ENCODE assay signal across 8 cellular contexts in genomic region chr15:78103406-78104118, GRCh38. TPM values are rescaled to one million over a fixed set of nuclear protein-coding genes. Genes with fewer than 3 reads are reported as not detected.
DNase-seq lines count a peak whose midpoint lies in the region; ATAC-seq, FAIRE-seq and TF ChIP-seq lines count a peak whose summit lies in the region.

No MANE protein-coding gene starts in this region.

- H3K4me3 ChIP-seq in H1 (ENCODE audit: extremely low read depth in 1 of 4, insufficient read depth in 2 of 4, low read depth in 3 of 4, low read length in 4 of 4), result no peak overlapping the region

- H3K14ac ChIP-seq in H1 (ENCODE audit: insufficient read length), result no peak overlapping the region

- H3K23me2 ChIP-seq in H1 (ENCODE audit: low read depth, low read length), result no peaks in the 10 kb centered on the region

- ATAC-seq in GM18873 (IDR thresholded peaks at IDR 0.05; ENCODE audit: low FRiP score, unreplicated experiment) (peak; percentile 68), HG03066 (IDR thresholded peaks at IDR 0.05; ENCODE audit: low read depth, unreplicated experiment) (peak; percentile 82)
- ATAC-seq in activated CD4-positive, CD25-positive, alpha-beta regulatory T cell treated with anti-CD3 and anti-CD28 coated beads, Interleukin-2, amount 50 U/mL, for 24 hours, result peak; percentile 76 to 88

- H3K56ac ChIP-seq in H1 (replicated peaks; ENCODE audit: insufficient read length, low read depth, low read length), result peak overlapping the region; percentile 14

- peaks cover 0 to 6% (median 1%) of the 10 kb centered on the region in 4 experiments; a peak in 3 of 8 replicates for H3K36me3 ChIP-seq in H1 (ENCODE audit: control insufficient read depth in 2 of 4, insufficient read depth in 4 of 4, low read length in 3 of 4)

- H4K8ac ChIP-seq in H1 (ENCODE audit: extremely low read depth, insufficient read depth, low read length), result no peak overlapping the region

- no peak overlapping the region for H3K4me2 ChIP-seq in H1 (ENCODE audit: insufficient read depth in 1 of 2, low read depth in 2 of 2, low read length in 2 of 2)

- no peak for TF ChIP-seq CTCF in H1 (IDR thresholded peaks at IDR 0.05; ENCODE audit: control extremely low read depth in 1 of 3, insufficient read depth in 1 of 3, low read depth in 1 of 3, low read length in 3 of 3)
- no peak for TF ChIP-seq CTCF in osteocyte (IDR thresholded peaks at IDR 0.05)

- H3K27ac Mint-ChIP-seq in osteocyte (ENCODE audit: unreplicated experiment), result no peak overlapping the region

- POLR2A ChIA-PET in H1 (lab: Charles Lee; ENCODE audit: partially characterized antibody), result no interaction called here

- no peak overlapping the region for H3K18ac ChIP-seq in H1 (ENCODE audit: extremely low read depth, low read length)

- CTCF ChIA-PET in H1 (lab: Charles Lee; ENCODE audit: partially characterized antibody), result interaction anchor here (0.8 to 16.8 kb wide), 7 partner anchors 8 to 145 kb away, joined by 3 to 226 read pairs (median 3); no protein-coding TSS in a partner anchor

- no peak overlapping the region for H3K4ac ChIP-seq in H1 (replicated peaks; ENCODE audit: insufficient read length, low read depth, low read length)

- no peak overlapping the region for H2BK20ac ChIP-seq in H1 (ENCODE audit: low read length)

- no peak overlapping the region for H2BK12ac ChIP-seq in H1 (ENCODE audit: low read depth, low read length)

- no peak overlapping the region for H3K23ac ChIP-seq in H1 (ENCODE audit: insufficient read length)

- no peaks in the 10 kb centered on the region for H3K79me1 ChIP-seq in H1 (ENCODE audit: low read depth, low read length)

- no peaks in the 10 kb centered on the region for H3K9me3 Mint-ChIP-seq in osteocyte (ENCODE audit: unreplicated experiment)

- no peaks in the 10 kb centered on the region for H3K9me3 ChIP-seq in H1 (ENCODE audit: insufficient read depth in 2 of 2, low read depth in 1 of 2, low read length in 1 of 2)

- peaks cover 16% of the 10 kb centered on the region for H3K4me1 Mint-ChIP-seq in osteocyte (ENCODE audit: unreplicated experiment)

- no peak overlapping the region for H2AK5ac ChIP-seq in H1 (ENCODE audit: low read depth, low read length)

- H3K27ac ChIP-seq in H1 (ENCODE audit: low read depth, low read length), result no peak overlapping the region

- H2BK120ac ChIP-seq in H1 (replicated peaks; ENCODE audit: low read depth, low read length), result no peak overlapping the region

- H3K4me3 Mint-ChIP-seq in osteocyte (ENCODE audit: unreplicated experiment), result no peak overlapping the region

- H2AFZ ChIP-seq in H1 (ENCODE audit: low read length), result no peak overlapping the region

- TF ChIP-seq POLR2A in H1 (IDR thresholded peaks at IDR 0.05; ENCODE audit: control extremely low read depth in 1 of 2, low read depth in 2 of 2, low read length in 2 of 2), result no peak

- no peak overlapping the region for H2BK15ac ChIP-seq in H1 (ENCODE audit: low read length)

- H3K79me2 ChIP-seq in H1 (ENCODE audit: control insufficient read depth in 1 of 2, insufficient read depth in 2 of 2, low read length in 2 of 2), result no peaks in the 10 kb centered on the region

- H4K5ac ChIP-seq in H1 (ENCODE audit: insufficient read length, low read depth, low read length), result no peak overlapping the region

- no peaks in the 10 kb centered on the region for H3K36me3 Mint-ChIP-seq in osteocyte (ENCODE audit: unreplicated experiment)

- WGBS in H1 (ENCODE audit: extremely low coverage in 1 of 2, insufficient coverage in 1 of 2, insufficient read length in 1 of 2, insufficient replicate concordance in 2 of 2, low coverage in 1 of 2, low lambda C conversion rate in 2 of 2, missing lambda C conversion rate in 1 of 2), 2 experiments, result 90% methylated on average over 12 of the region's 12 CpGs; no CpG with 5 or more reads in 1 of the 2 experiments

- FAIRE-seq in H1 (lab: Jason Lieb, UNC), result no peak

- H4K20me1 ChIP-seq in H1 (replicated peaks in 1 of 2; ENCODE audit: control insufficient read depth in 1 of 2, insufficient read depth in 2 of 2, low read length in 2 of 2), result no peaks in the 10 kb centered on the region

- no peaks in the 10 kb centered on the region for H3K27me3 Mint-ChIP-seq in osteocyte (ENCODE audit: unreplicated experiment)

- no peak for TF ChIP-seq EP300 in H1 (IDR thresholded peaks at IDR 0.05; ENCODE audit: borderline replicate concordance in 1 of 2, low read depth in 2 of 2, low read length in 2 of 2)

- TF ChIP-seq RAD21 in H1 (IDR thresholded peaks at IDR 0.05 in 1 of 2, conservative IDR thresholded peaks at IDR 0.05 in 1 of 2; ENCODE audit: low read depth in 2 of 2, low read length in 2 of 2), result no peak

- H4K91ac ChIP-seq in H1 (replicated peaks; ENCODE audit: insufficient read length, low read length), result no peak overlapping the region

- no peaks in the 10 kb centered on the region for H3K27me3 ChIP-seq in H1 (replicated peaks in 1 of 4; ENCODE audit: control insufficient read depth in 3 of 4, extremely low read depth in 1 of 4, insufficient read depth in 3 of 4, low read length in 3 of 4)

- no peak overlapping the region for H2BK5ac ChIP-seq in H1 (ENCODE audit: low read depth, low read length)

- no peak overlapping the region for H3K9ac ChIP-seq in H1 (replicated peaks in 1 of 4; ENCODE audit: extremely low read depth in 1 of 4, low read depth in 3 of 4, low read length in 3 of 4)

- H3K4me1 ChIP-seq in H1 (replicated peaks in 1 of 4; ENCODE audit: control insufficient read depth in 3 of 4, insufficient read depth in 4 of 4, low read length in 3 of 4), result no peaks in the 10 kb centered on the region

- DNase-seq in H1 (ENCODE audit: low read depth in 1 of 2, low spot score in 2 of 2), result no peak
- DNase-seq in stimulated activated naive CD4-positive, alpha-beta T cell treated with Interleukin-2 at 50 U/mL for 16 hours (lab: John Stamatoyannopoulos, UW), result peak; percentile 47
- DNase-seq in HuH-7.5 (ENCODE audit: low spot score), result no peak
- no peak for DNase-seq in retina
- no peak for DNase-seq in osteocyte (ENCODE audit: extremely low spot score, unreplicated experiment)

TF ChIP-seq in H1, 55 proteins besides CTCF, POLR2A, EP300 and RAD21 (continues in another document):
- TF ChIP-seq TEAD4 (IDR thresholded peaks at IDR 0.05; ENCODE audit: low read depth, low read length), result no peak
- TF ChIP-seq KDM4A (IDR thresholded peaks at IDR 0.05; ENCODE audit: low read depth, low read length, severe bottlenecking), result no peak
- TF ChIP-seq, protein P1, sequence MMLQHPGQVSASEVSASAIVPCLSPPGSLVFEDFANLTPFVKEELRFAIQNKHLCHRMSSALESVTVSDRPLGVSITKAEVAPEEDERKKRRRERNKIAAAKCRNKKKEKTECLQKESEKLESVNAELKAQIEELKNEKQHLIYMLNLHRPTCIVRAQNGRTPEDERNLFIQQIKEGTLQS (IDR thresholded peaks at IDR 0.05; ENCODE audit: insufficient read depth, low read depth, low read length), result no peak
- no peak for TF ChIP-seq GABPA (IDR thresholded peaks at IDR 0.05; ENCODE audit: borderline replicate concordance, insufficient read depth, low read length)
- TF ChIP-seq CBX8 (IDR thresholded peaks at IDR 0.05; ENCODE audit: borderline replicate concordance, low read depth, low read length), result no peak
- no peak for TF ChIP-seq TBP (IDR thresholded peaks at IDR 0.05; ENCODE audit: low read depth, low read length)
- TF ChIP-seq JUN (IDR thresholded peaks at IDR 0.05; ENCODE audit: low read depth, low read length), result no peak

RNA-seq across cellular contexts. Expression of gene SH2D7, which starts 11.2 kb away (rescaled TPM):
- not detected in 2 replicates for total RNA-seq in H1 (2021; fragmentation: NEBNext Ultra II Directional; extraction: Animal tissue kit (Norgen Biotek cat#: 25700))
- polyA plus RNA-seq in H1 (2011; rRNA removed), result not detected in 2 replicates
- not detected for polyA plus RNA-seq in H1 (2011; cell fraction: cytosol; rRNA removed)
- polyA plus RNA-seq in H1 (2011; cell fraction: nucleus; rRNA removed), result not detected
- polyA plus RNA-seq in H1 (2012, experiment 1 of 2), result 0.44 to 0.78 TPM (median 0.58 TPM) in 4 replicates
- polyA plus RNA-seq in H1 (2012, experiment 2 of 2), result 0.54 TPM
- polyA plus RNA-seq in H1 (2013, experiment 1 of 2), result not detected
- not detected for polyA plus RNA-seq in H1 (2013, experiment 2 of 2)
- not detected in 2 replicates for polyA minus RNA-seq in H1 (2011; rRNA and poly(A)+ RNA removed)
- polyA minus RNA-seq in H1 (2011; cell fraction: cytosol; rRNA and poly(A)+ RNA removed), result not detected
- polyA minus RNA-seq in H1 (2011; cell fraction: nucleus; rRNA and poly(A)+ RNA removed), result not detected
- total RNA-seq in osteocyte, result not detected in 2 replicates

RNA-seq across cellular contexts. Expression of gene TBC1D2B, which starts 26.1 kb away (rescaled TPM):
- 15.4 and 19.5 TPM in 2 replicates for total RNA-seq in H1 (2021; fragmentation: NEBNext Ultra II Directional; extraction: Animal tissue kit (Norgen Biotek cat#: 25700))
- 11.9 and 13.6 TPM in 2 replicates for polyA plus RNA-seq in H1 (2011; rRNA removed)
- polyA plus RNA-seq in H1 (2011; cell fraction: cytosol; rRNA removed), result 15.5 TPM
- polyA plus RNA-seq in H1 (2011; cell fraction: nucleus; rRNA removed), result 31.0 TPM
- 9.7 to 12.0 TPM (median 11.3 TPM) in 4 replicates for polyA plus RNA-seq in H1 (2012, experiment 1 of 2)
- 4.8 TPM for polyA plus RNA-seq in H1 (2012, experiment 2 of 2)
- 9.2 TPM for polyA plus RNA-seq in H1 (2013, experiment 1 of 2)
- 9.0 TPM for polyA plus RNA-seq in H1 (2013, experiment 2 of 2)
- polyA minus RNA-seq in H1 (2011; rRNA and poly(A)+ RNA removed), result 17.8 and 17.9 TPM in 2 replicates
- 10.9 TPM for polyA minus RNA-seq in H1 (2011; cell fraction: cytosol; rRNA and poly(A)+ RNA removed)
- 19.8 TPM for polyA minus RNA-seq in H1 (2011; cell fraction: nucleus; rRNA and poly(A)+ RNA removed)
- 65.5 and 69.3 TPM in 2 replicates for total RNA-seq in osteocyte

RNA-seq across cellular contexts. Expression of gene CIB2, which starts 27.7 kb away (rescaled TPM):
- 45.8 and 46.8 TPM in 2 replicates for total RNA-seq in H1 (2021; fragmentation: NEBNext Ultra II Directional; extraction: Animal tissue kit (Norgen Biotek cat#: 25700))
- 41.5 and 52.0 TPM in 2 replicates for polyA plus RNA-seq in H1 (2011; rRNA removed)
- polyA plus RNA-seq in H1 (2011; cell fraction: cytosol; rRNA removed), result 37.0 TPM
- polyA plus RNA-seq in H1 (2011; cell fraction: nucleus; rRNA removed), result 26.3 TPM
- 42.5 to 59.9 TPM (median 53.2 TPM) in 4 replicates for polyA plus RNA-seq in H1 (2012, experiment 1 of 2)
- 56.5 TPM for polyA plus RNA-seq in H1 (2012, experiment 2 of 2)
- polyA plus RNA-seq in H1 (2013, experiment 1 of 2), result 37.4 TPM
- polyA plus RNA-seq in H1 (2013, experiment 2 of 2), result 34.3 TPM
- polyA minus RNA-seq in H1 (2011; rRNA and poly(A)+ RNA removed), result 49.1 and 79.1 TPM in 2 replicates
- polyA minus RNA-seq in H1 (2011; cell fraction: cytosol; rRNA and poly(A)+ RNA removed), result 16.4 TPM
- polyA minus RNA-seq in H1 (2011; cell fraction: nucleus; rRNA and poly(A)+ RNA removed), result 17.0 TPM
- total RNA-seq in osteocyte, result 7.6 and 9.6 TPM in 2 replicates

RNA-seq across cellular contexts. Expression of gene IDH3A, which starts 45.6 kb away (rescaled TPM):
- total RNA-seq in H1 (2021; fragmentation: NEBNext Ultra II Directional; extraction: Animal tissue kit (Norgen Biotek cat#: 25700)), result 36.8 and 41.5 TPM in 2 replicates
- polyA plus RNA-seq in H1 (2011; rRNA removed), result 15.1 and 23.4 TPM in 2 replicates
- polyA plus RNA-seq in H1 (2011; cell fraction: cytosol; rRNA removed), result 27.9 TPM
- polyA plus RNA-seq in H1 (2011; cell fraction: nucleus; rRNA removed), result 8.5 TPM
- 23.3 to 41.1 TPM (median 25.3 TPM) in 4 replicates for polyA plus RNA-seq in H1 (2012, experiment 1 of 2)
- polyA plus RNA-seq in H1 (2012, experiment 2 of 2), result 2.6 TPM
- polyA plus RNA-seq in H1 (2013, experiment 1 of 2), result 16.8 TPM
- polyA plus RNA-seq in H1 (2013, experiment 2 of 2), result 15.2 TPM
- polyA minus RNA-seq in H1 (2011; rRNA and poly(A)+ RNA removed), result 24.8 and 45.7 TPM in 2 replicates
- polyA minus RNA-seq in H1 (2011; cell fraction: cytosol; rRNA and poly(A)+ RNA removed), result 24.2 TPM
- 16.6 TPM for polyA minus RNA-seq in H1 (2011; cell fraction: nucleus; rRNA and poly(A)+ RNA removed)
- 46.7 and 47.4 TPM in 2 replicates for total RNA-seq in osteocyte
